ENCODE assay signal across 3 cellular contexts in genomic region chr16:88533945-88534641, GRCh38.
A peak's percentile ranks its signal among the peaks of the same experiment; 100 is the strongest.
TF ChIP-seq lines count a peak whose summit lies in the region.

No MANE protein-coding gene starts in this region.

TF ChIP-seq in SK-N-SH, 30 proteins besides CTCF, POLR2A, EP300 and RAD21 (continued from another document):
- TF ChIP-seq PBX3 (IDR thresholded peaks at IDR 0.05), result no peak
- TF ChIP-seq RFX5 (IDR thresholded peaks at IDR 0.05; ENCODE audit: low read length), result no peak
- 0 out of 2 replicates have a peak, but pooled peaks have one; percentile 7 for TF ChIP-seq ELF1 (IDR thresholded peaks at IDR 0.05)

TF ChIP-seq in SK-N-SH treated with all-trans-retinoic acid at 6 μM for 48 hours, 23 proteins besides CTCF, POLR2A, EP300 and RAD21 (continued from another document):
- no peak for TF ChIP-seq SNAI2 (CRISPR knock-in tag; IDR thresholded peaks at IDR 0.05)
- no peak for TF ChIP-seq POU6F1 (CRISPR knock-in tag; IDR thresholded peaks at IDR 0.05; ENCODE audit: borderline replicate concordance, low read depth)
- TF ChIP-seq TSHZ2 (CRISPR knock-in tag; IDR thresholded peaks at IDR 0.05), result no peak
- no peak for TF ChIP-seq RARB (CRISPR knock-in tag; IDR thresholded peaks at IDR 0.05)
- TF ChIP-seq TCF4 (CRISPR knock-in tag; IDR thresholded peaks at IDR 0.05; ENCODE audit: borderline replicate concordance), result no peak
- no peak for TF ChIP-seq CREB5 (CRISPR knock-in tag; IDR thresholded peaks at IDR 0.05; ENCODE audit: low read depth)
- TF ChIP-seq OSR1 (CRISPR knock-in tag; IDR thresholded peaks at IDR 0.05), result no peak
- no peak for TF ChIP-seq BACH2 (CRISPR knock-in tag; IDR thresholded peaks at IDR 0.05; ENCODE audit: borderline replicate concordance)
- TF ChIP-seq ISL1 (CRISPR knock-in tag; IDR thresholded peaks at IDR 0.05), result no peak
- no peak for TF ChIP-seq ZFP30 (CRISPR knock-in tag; IDR thresholded peaks at IDR 0.05)
- TF ChIP-seq ZFP3 (CRISPR knock-in tag; IDR thresholded peaks at IDR 0.05), result no peak
- no peak for TF ChIP-seq CSDC2 (CRISPR knock-in tag; IDR thresholded peaks at IDR 0.05)
- TF ChIP-seq TOX (CRISPR knock-in tag; IDR thresholded peaks at IDR 0.05; ENCODE audit: borderline replicate concordance), result no peak
- TF ChIP-seq PPARA (CRISPR knock-in tag; IDR thresholded peaks at IDR 0.05; ENCODE audit: borderline replicate concordance), result no peak
- TF ChIP-seq ESRRG (CRISPR knock-in tag; IDR thresholded peaks at IDR 0.05), result no peak
- no peak for TF ChIP-seq GLIS3 (CRISPR knock-in tag; IDR thresholded peaks at IDR 0.05)

TF ChIP-seq in K562, 482 proteins besides CTCF, POLR2A, EP300 and RAD21 (continued from another document):
- TF ChIP-seq ZBTB11 (CRISPR knock-in tag; IDR thresholded peaks at IDR 0.05), result peak in 1 of 3 experiments; percentile 80; a peak in 1 of 6 replicates
- no peak for TF ChIP-seq LARP7 (IDR thresholded peaks at IDR 0.05)
- TF ChIP-seq ZNF785 (CRISPR knock-in tag; IDR thresholded peaks at IDR 0.05), result no peak
